Comparison of ENCODE assay signal across 30 cellular contexts in genomic region chr6:170157567-170158218, GRCh38.
"Had no signal": no experiment of that assay in that cellular context is flagged by ENCODE, and none has a peak within 500 bp of the region (broad histone marks: within the 10 kb centered on the region; RNA-seq: fewer than 3 reads in every experiment).

No MANE protein-coding gene starts in this region.

- H3K36me3 Mint-ChIP-seq: mesothelial cell of epicardium, naive B cell, type B pancreatic cell had no signal

- H3K4me1 ChIP-seq: foreskin keratinocyte had no signal

- H3K36me3 ChIP-seq: gastroesophageal sphincter, heart left ventricle, neutrophil, pancreas, stomach, thyroid gland had no signal

- H3K27ac ChIP-seq: dorsolateral prefrontal cortex, epithelial cell of prostate, foreskin keratinocyte, gastroesophageal sphincter, heart left ventricle, neutrophil, pancreas, stomach, thyroid gland had no signal

- H3K4me3 ChIP-seq: dorsolateral prefrontal cortex, gastroesophageal sphincter, heart left ventricle, lung, mucosa of descending colon, pancreas, smooth muscle cell, stomach, thyroid gland had no signal

- H3K27ac Mint-ChIP-seq: mesothelial cell of epicardium, type B pancreatic cell had no signal

- ATAC-seq: esophagus mucosa, foreskin keratinocyte, gastroesophageal sphincter, heart left ventricle, left colon, left ventricle myocardium superior, mucosa of descending colon, pancreas, sciatic nerve had no signal

- DNase-seq: cerebellar nuclear complex; effector CD4-positive, alpha-beta T cell; foreskin keratinocyte; heart left ventricle; hippocampal formation; kidney glomerular epithelial cell; left colon; left ventricle myocardium superior; mesenchymal stem cell; naive B cell; nephron progenitor cell; stimulated activated CD4-positive, alpha-beta T cell treated with anti-CD3 and anti-CD28 coated beads, Interleukin-12 subunit alpha, Interleukin-12 subunit beta, amount 100 ng/mL, for 4 hours; stimulated activated CD4-positive, alpha-beta T cell treated with anti-CD3 and anti-CD28 coated beads, Interleukin-1b, Interleukin-23, amount 100 ng/mL, for 48 hours; stimulated activated CD4-positive, alpha-beta T cell treated with anti-CD3 and anti-CD28 coated beads, Interleukin-4, amount 100 ng/mL, for 1 hour; stimulated activated CD8-positive, alpha-beta memory T cell treated with anti-CD3 and anti-CD28 coated beads, Interleukin-4, amount 100 ng/mL, for 48 hours; stimulated activated naive CD4-positive, alpha-beta T cell treated with Interleukin-2 at 50 U/mL for 16 hours; stomach; thyroid gland had no signal

- H3K4me3 Mint-ChIP-seq: mesothelial cell of epicardium, nephron progenitor cell, type B pancreatic cell had no signal

- H3K9me3 Mint-ChIP-seq: mesothelial cell of epicardium, naive B cell, nephron progenitor cell, type B pancreatic cell had no signal

- H3K4me2 ChIP-seq: smooth muscle cell had no signal

- H3K27me3 ChIP-seq: dorsolateral prefrontal cortex, heart left ventricle, pancreas, thyroid gland had no signal

- H3K9me3 ChIP-seq: gastroesophageal sphincter, heart left ventricle, mucosa of descending colon, neutrophil, pancreas, stomach, thyroid gland had no signal
